13 cellular contexts compared by ENCODE assay signal in the genomic region with DNA sequence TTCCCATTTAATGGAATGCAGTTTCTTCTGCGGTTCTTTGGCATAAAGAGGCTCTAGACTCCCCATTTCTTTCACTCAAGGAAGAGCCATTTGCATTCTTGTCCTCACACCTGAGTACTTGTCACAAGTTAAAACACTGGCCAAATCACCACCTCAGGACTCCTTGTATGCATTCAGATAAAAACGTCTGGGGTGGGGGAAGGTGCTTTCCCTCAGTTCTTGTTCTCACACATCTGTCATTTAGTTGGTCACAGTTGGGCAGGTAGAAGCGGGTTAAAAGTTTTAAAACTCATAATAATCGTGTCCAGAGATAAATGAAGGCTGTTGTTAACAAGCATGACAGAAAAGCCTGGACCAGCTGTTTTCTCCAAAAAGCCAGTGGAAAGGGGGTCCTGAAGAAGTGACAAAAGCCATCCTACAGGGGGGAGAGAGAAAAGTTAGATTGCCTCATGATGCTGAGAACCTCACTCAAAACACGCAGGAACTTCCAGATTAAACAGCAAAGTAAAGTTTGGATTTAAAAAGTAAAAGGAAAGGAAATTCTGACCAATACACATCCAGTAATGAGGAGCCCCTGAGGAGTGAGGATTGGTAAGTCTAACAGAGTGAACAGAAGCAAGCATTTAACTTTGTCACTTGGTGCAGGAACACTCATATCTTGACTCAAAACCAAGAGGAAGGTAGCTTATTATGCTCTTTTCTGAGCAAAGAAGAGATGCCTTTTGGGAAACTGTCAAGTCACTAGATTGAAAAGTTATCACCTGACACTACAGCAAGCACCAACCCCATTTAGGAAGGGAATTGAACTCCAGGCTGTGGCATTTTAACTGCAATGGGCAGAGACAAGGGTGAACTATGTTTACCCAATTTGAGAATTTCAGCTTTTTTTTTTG. TPM values are rescaled to one million over a fixed set of nuclear protein-coding genes. Genes with fewer than 3 reads are reported as not detected.
DNase-seq lines count a peak whose midpoint lies in the region; ATAC-seq, FAIRE-seq and TF ChIP-seq lines count a peak whose summit lies in the region.
"Had no signal": no experiment of that assay in that cellular context is flagged by ENCODE, and none has a peak within 500 bp of the region (broad histone marks: within the 10 kb centered on the region; RNA-seq: fewer than 3 reads in every experiment).

No MANE protein-coding gene starts in this region.

- no peaks in the 10 kb centered on the region for H3K36me3 ChIP-seq in kidney (ENCODE audit: control insufficient read depth in 1 of 2, insufficient read depth in 2 of 2, low read length in 2 of 2)
- H3K36me3 ChIP-seq: BLaER1 treated with 17β-estradiol and CSF1 and Interleukin-3, amounts not matched to agents 10 nM and 100 nM had no signal

- peaks cover 19% of the 10 kb centered on the region for H3K4me1 Mint-ChIP-seq in memory B cell

- H3K36me3 Mint-ChIP-seq in memory B cell: no peaks in the 10 kb centered on the region
- H3K36me3 Mint-ChIP-seq: activated naive CD4-positive, alpha-beta T cell treated with anti-CD3 and anti-CD28 coated beads, Interleukin-2, amount 50 U/mL, for 72 hours had no signal

- H3K9ac ChIP-seq in kidney (ENCODE audit: low read length in 2 of 2): no peak overlapping the region
- H3K9ac ChIP-seq: BLaER1 treated with 17β-estradiol and CSF1 and Interleukin-3, amounts not matched to agents 10 nM and 100 nM; parathyroid adenoma had no signal

- H3K27ac Mint-ChIP-seq in memory B cell: peak overlapping the region; percentile 26
- H3K27ac Mint-ChIP-seq: activated naive CD4-positive, alpha-beta T cell treated with anti-CD3 and anti-CD28 coated beads, Interleukin-2, amount 50 U/mL, for 72 hours; T-helper 2 cell treated with Interferon-gamma antibody and Interleukin-4, amounts not matched to agents 5 μg/mL and 100 μg/mL, for 36 hours had no signal

- H3K9me3 ChIP-seq in kidney (ENCODE audit: control insufficient read depth in 1 of 2, low read length in 2 of 2): no peaks in the 10 kb centered on the region

- H3K9me3 Mint-ChIP-seq in memory B cell: no peaks in the 10 kb centered on the region
- H3K9me3 Mint-ChIP-seq: activated naive CD4-positive, alpha-beta T cell treated with anti-CD3 and anti-CD28 coated beads, Interleukin-2, amount 50 U/mL, for 72 hours; T-helper 2 cell treated with Interferon-gamma antibody and Interleukin-4, amounts not matched to agents 5 μg/mL and 100 μg/mL, for 36 hours had no signal

- H3K4me3 ChIP-seq in kidney (ENCODE audit: low read length in 2 of 2): no peak overlapping the region
- H3K4me3 ChIP-seq: BLaER1 treated with 17β-estradiol and CSF1 and Interleukin-3, amounts not matched to agents 10 nM and 100 nM had no signal

- intact Hi-C loops in kidney (cut with DNase I): no loop called here

- peaks cover 2% of the 10 kb centered on the region for H3K27me3 Mint-ChIP-seq in memory B cell

- FAIRE-seq in kidney (lab: Jason Lieb, UNC): no peak

- peaks cover 4 to 7% of the 10 kb centered on the region in 2 donors for H3K4me1 ChIP-seq in kidney (ENCODE audit: control insufficient read depth in 1 of 2, insufficient read depth in 1 of 2, low read depth in 1 of 2, low read length in 2 of 2)
- H3K4me1 ChIP-seq: parathyroid adenoma had no signal

- no peak for TF ChIP-seq CTCF in kidney (IDR thresholded peaks at IDR 0.05; ENCODE audit: borderline replicate concordance, extremely low read depth, insufficient read depth)

- DNase-seq in memory B cell (ENCODE audit: low spot score in 2 of 2): no peak
- DNase-seq in NOMO-1 (lab: John Stamatoyannopoulos, UW; ENCODE audit: unreplicated experiment in 2 of 2): no peak
- DNase-seq in kidney: no peak

- H3K4me3 Mint-ChIP-seq in memory B cell: no peak overlapping the region
- H3K4me3 Mint-ChIP-seq: T-helper 2 cell treated with Interferon-gamma antibody and Interleukin-4, amounts not matched to agents 5 μg/mL and 100 μg/mL, for 36 hours had no signal

- peak; percentile 53 for ATAC-seq in GM18861 (IDR thresholded peaks at IDR 0.05; ENCODE audit: unreplicated experiment)
- peak; percentile 55 for ATAC-seq in GM21529 (IDR thresholded peaks at IDR 0.05; ENCODE audit: unreplicated experiment)
- ATAC-seq in HG03066 (IDR thresholded peaks at IDR 0.05; ENCODE audit: low read depth, unreplicated experiment): peak; percentile 40
- ATAC-seq in memory B cell (ENCODE audit: low read depth): peak; percentile 56
- ATAC-seq in HG03135 (IDR thresholded peaks at IDR 0.05; ENCODE audit: unreplicated experiment): no peak
- no peak for ATAC-seq in GM18873 (IDR thresholded peaks at IDR 0.05; ENCODE audit: low FRiP score, unreplicated experiment)
- ATAC-seq: esophagus mucosa had no signal

- H3K27ac ChIP-seq in kidney (ENCODE audit: low read depth in 2 of 2, low read length in 2 of 2): no peak overlapping the region
- H3K27ac ChIP-seq: BLaER1 treated with 17β-estradiol and CSF1 and Interleukin-3, amounts not matched to agents 10 nM and 100 nM; parathyroid adenoma had no signal

RNA-seq across cellular contexts. Expression of a gene that starts 2.8 kb away (rescaled TPM):
- 1.4 TPM for total RNA-seq in kidney
- 3.3 TPM for polyA plus RNA-seq in kidney (ENCODE audit: insufficient read depth, low read depth, low replicate concordance)
- total RNA-seq: activated naive CD4-positive, alpha-beta T cell treated with anti-CD3 and anti-CD28 coated beads, Interleukin-2, amount 50 U/mL, for 72 hours had no signal

Comparison
In these comparisons a context has a peak if more than half of its experiments do, and no peak if none do; other contexts are left out.
1. ATAC-seq: peak in GM18861 (single experiment), GM21529 (single experiment), HG03066 (single experiment) and memory B cell (single experiment); none in HG03135 (single experiment) and GM18873 (single experiment).